Comparison of ENCODE assay signal across 12 cellular contexts in genomic region chr2:204197601-204198000, GRCh38.
A peak's percentile ranks its signal among the peaks of the same experiment; 100 is the strongest.
DNase-seq lines count a peak whose midpoint lies in the region; ATAC-seq lines count a peak whose summit lies in the region.
"Had no signal": no experiment of that assay in that cellular context is flagged by ENCODE, and none has a peak within 500 bp of the region (broad histone marks: within the 10 kb centered on the region; RNA-seq: fewer than 3 reads in every experiment).

No MANE protein-coding gene starts in this region.

- no peak overlapping the region for H2BK5ac ChIP-seq in mesendoderm (ENCODE audit: low read length)

- H3K4ac ChIP-seq in mesendoderm (ENCODE audit: low read depth, low read length), result no peak overlapping the region

- no peak overlapping the region for H3K23ac ChIP-seq in mesendoderm (ENCODE audit: low read length)

- 100% methylated on average over 1 of the region's 2 CpGs for WGBS in mesendoderm (ENCODE audit: extremely low coverage, insufficient coverage, low lambda C conversion rate)

- no peak overlapping the region for H2AK5ac ChIP-seq in mesendoderm (ENCODE audit: low read length)

- H3K79me2 ChIP-seq in mesendoderm (ENCODE audit: control insufficient read depth, insufficient read depth, low read length), result no peaks in the 10 kb centered on the region

- H3K4me3 ChIP-seq in mesendoderm (ENCODE audit: low read length), result no peak overlapping the region

- no peaks in the 10 kb centered on the region for H3K79me1 ChIP-seq in mesendoderm (ENCODE audit: low read length)

- H4K5ac ChIP-seq in mesendoderm (ENCODE audit: low read length), result no peak overlapping the region

- H3K4me1 ChIP-seq in mesendoderm (ENCODE audit: control insufficient read depth, low read depth, low read length), result no peaks in the 10 kb centered on the region

- H4K8ac ChIP-seq in mesendoderm (ENCODE audit: low read depth, low read length), result no peak overlapping the region

- no peak for ATAC-seq in HG03521 (IDR thresholded peaks at IDR 0.05; ENCODE audit: unreplicated experiment)

- no peaks in the 10 kb centered on the region for H3K27me3 ChIP-seq in mesendoderm (ENCODE audit: insufficient read depth, low read length, poor library complexity)

- no peak overlapping the region for H3K56ac ChIP-seq in mesendoderm (ENCODE audit: low read length)

- DNase-seq in COR-L47 (lab: John Stamatoyannopoulos, UW) (peak; percentile 35), NCI-H1092 (lab: John Stamatoyannopoulos, UW) (peak; percentile 5), NCI-H446 treated with DMSO at 0.1 percent for 48 hours (lab: John Stamatoyannopoulos, UW) (peak; percentile 79), mesendoderm (no peak), dedifferentiated amniotic fluid mesenchymal stem cell (ENCODE audit: extremely low spot score) (no peak), UCSD-AML1 (lab: John Stamatoyannopoulos, UW; ENCODE audit: unreplicated experiment) (no peak)
- DNase-seq: CD4-positive, alpha-beta T cell; DND-41; GF-D8; HCEC 1CT; HFFc6 had no signal

- H2BK120ac ChIP-seq in mesendoderm (ENCODE audit: low read depth, low read length), result peak overlapping the region; percentile 19

- H3K27ac ChIP-seq in mesendoderm (ENCODE audit: low read depth, low read length), result no peak overlapping the region

- no peak overlapping the region for H2BK15ac ChIP-seq in mesendoderm (replicated peaks; ENCODE audit: low read depth)

- no peak overlapping the region for H3K18ac ChIP-seq in mesendoderm (ENCODE audit: low read length)

- H3K36me3 ChIP-seq in mesendoderm (ENCODE audit: control insufficient read depth, insufficient read depth, low read length), result no peaks in the 10 kb centered on the region

- H3K4me2 ChIP-seq in mesendoderm (ENCODE audit: low read length), result no peak overlapping the region

- no peak overlapping the region for H3K9ac ChIP-seq in mesendoderm (ENCODE audit: low read length)

Comparison
In these comparisons a context has a peak if more than half of its experiments do, and no peak if none do; other contexts are left out.
1. DNase-seq: peak in COR-L47 (single experiment), NCI-H1092 (single experiment) and NCI-H446 treated with DMSO at 0.1 percent for 48 hours (single experiment); none in mesendoderm (single experiment), dedifferentiated amniotic fluid mesenchymal stem cell (single experiment) and UCSD-AML1 (single experiment).